1 cellular context compared by ENCODE assay signal in the genomic region with DNA sequence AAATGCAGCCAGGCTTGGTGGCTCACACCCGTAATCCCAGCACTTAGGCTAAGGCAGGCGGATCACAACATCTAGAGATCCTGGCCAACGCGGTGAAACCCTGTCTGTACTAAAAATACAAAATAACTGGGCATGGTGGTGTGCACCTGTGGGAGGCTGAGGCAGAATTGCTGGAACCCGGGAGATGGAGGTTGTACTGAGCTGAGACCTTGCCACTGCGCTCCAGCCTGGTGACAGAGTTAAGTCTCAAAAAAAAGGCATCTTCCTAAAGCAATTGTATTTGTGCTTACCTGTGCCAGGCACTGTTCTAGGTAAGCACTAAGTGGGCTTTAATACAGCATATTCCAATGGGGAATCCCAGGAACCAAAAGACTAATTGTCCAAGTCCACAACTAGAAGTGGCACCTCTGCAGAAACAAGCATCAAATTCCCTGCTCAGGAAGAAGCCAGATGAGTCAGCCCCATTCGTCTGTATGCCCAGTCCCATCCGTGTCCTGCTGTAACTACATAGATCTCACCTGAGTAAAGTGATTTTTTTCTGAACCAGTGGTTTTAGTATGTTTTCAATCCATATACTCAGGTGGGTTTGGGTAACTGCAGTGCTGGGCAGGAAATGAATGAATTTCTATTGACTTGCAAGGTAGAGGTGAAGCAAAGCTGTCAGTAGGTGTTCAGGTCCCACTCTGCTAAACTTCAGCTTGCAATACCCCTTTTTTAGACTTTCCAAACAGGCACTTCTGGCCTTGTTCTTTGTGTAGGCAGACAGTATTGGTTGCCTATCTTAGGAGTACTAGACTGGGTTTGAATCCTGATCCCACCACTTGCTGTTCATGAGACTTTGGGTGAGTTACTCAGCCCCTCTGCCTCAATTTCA.
TF ChIP-seq lines count a peak whose summit lies in the region.

No MANE protein-coding gene starts in this region.

TF ChIP-seq in GM23338, 12 proteins besides CTCF, POLR2A, EP300 and RAD21 (continued from another document):
- TF ChIP-seq, protein P1, sequence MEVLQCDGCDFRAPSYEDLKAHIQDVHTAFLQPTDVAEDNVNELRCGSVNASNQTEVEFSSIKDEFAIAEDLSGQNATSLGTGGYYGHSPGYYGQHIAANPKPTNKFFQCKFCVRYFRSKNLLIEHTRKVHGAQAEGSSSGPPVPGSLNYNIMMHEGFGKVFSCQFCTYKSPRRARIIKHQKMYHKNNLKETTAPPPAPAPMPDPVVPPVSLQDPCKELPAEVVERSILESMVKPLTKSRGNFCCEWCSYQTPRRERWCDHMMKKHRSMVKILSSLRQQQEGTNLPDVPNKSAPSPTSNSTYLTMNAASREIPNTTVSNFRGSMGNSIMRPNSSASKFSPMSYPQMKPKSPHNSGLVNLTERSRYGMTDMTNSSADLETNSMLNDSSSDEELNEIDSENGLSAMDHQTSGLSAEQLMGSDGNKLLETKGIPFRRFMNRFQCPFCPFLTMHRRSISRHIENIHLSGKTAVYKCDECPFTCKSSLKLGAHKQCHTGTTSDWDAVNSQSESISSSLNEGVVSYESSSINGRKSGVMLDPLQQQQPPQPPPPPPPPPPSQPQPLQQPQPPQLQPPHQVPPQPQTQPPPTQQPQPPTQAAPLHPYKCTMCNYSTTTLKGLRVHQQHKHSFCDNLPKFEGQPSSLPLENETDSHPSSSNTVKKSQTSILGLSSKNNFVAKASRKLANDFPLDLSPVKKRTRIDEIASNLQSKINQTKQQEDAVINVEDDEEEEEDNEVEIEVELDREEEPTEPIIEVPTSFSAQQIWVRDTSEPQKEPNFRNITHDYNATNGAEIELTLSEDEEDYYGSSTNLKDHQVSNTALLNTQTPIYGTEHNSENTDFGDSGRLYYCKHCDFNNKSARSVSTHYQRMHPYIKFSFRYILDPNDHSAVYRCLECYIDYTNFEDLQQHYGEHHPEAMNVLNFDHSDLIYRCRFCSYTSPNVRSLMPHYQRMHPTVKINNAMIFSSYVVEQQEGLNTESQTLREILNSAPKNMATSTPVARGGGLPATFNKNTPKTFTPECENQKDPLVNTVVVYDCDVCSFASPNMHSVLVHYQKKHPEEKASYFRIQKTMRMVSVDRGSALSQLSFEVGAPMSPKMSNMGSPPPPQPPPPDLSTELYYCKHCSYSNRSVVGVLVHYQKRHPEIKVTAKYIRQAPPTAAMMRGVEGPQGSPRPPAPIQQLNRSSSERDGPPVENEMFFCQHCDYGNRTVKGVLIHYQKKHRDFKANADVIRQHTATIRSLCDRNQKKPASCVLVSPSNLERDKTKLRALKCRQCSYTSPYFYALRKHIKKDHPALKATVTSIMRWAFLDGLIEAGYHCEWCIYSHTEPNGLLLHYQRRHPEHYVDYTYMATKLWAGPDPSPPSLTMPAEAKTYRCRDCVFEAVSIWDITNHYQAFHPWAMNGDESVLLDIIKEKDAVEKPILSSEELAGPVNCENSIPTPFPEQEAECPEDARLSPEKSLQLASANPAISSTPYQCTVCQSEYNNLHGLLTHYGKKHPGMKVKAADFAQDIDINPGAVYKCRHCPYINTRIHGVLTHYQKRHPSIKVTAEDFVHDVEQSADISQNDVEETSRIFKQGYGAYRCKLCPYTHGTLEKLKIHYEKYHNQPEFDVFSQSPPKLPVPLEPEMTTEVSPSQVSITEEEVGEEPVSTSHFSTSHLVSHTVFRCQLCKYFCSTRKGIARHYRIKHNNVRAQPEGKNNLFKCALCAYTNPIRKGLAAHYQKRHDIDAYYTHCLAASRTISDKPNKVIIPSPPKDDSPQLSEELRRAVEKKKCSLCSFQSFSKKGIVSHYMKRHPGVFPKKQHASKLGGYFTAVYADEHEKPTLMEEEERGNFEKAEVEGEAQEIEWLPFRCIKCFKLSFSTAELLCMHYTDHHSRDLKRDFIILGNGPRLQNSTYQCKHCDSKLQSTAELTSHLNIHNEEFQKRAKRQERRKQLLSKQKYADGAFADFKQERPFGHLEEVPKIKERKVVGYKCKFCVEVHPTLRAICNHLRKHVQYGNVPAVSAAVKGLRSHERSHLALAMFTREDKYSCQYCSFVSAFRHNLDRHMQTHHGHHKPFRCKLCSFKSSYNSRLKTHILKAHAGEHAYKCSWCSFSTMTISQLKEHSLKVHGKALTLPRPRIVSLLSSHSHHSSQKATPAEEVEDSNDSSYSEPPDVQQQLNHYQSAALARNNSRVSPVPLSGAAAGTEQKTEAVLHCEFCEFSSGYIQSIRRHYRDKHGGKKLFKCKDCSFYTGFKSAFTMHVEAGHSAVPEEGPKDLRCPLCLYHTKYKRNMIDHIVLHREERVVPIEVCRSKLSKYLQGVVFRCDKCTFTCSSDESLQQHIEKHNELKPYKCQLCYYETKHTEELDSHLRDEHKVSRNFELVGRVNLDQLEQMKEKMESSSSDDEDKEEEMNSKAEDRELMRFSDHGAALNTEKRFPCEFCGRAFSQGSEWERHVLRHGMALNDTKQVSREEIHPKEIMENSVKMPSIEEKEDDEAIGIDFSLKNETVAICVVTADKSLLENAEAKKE (CRISPR knock-in tag; IDR thresholded peaks at IDR 0.05): peak; percentile 1
- peak; percentile 48 for TF ChIP-seq POLR2AphosphoS5 (IDR thresholded peaks at IDR 0.05; ENCODE audit: low read depth)
